ENCODE assay signal across 14 cellular contexts in genomic region chr2:84833481-84834150, GRCh38. TPM values are rescaled to one million over a fixed set of nuclear protein-coding genes. Genes with fewer than 3 reads are reported as not detected.
DNase-seq lines count a peak whose midpoint lies in the region; ATAC-seq and TF ChIP-seq lines count a peak whose summit lies in the region.
"Had no signal": no experiment of that assay in that cellular context is flagged by ENCODE, and none has a peak within 500 bp of the region (broad histone marks: within the 10 kb centered on the region; RNA-seq: fewer than 3 reads in every experiment).

No MANE protein-coding gene starts in this region.

- WGBS in thymus, result 88% methylated on average over 12 of the region's 12 CpGs

- no peaks in the 10 kb centered on the region for H3K27me3 ChIP-seq in layer of hippocampus (ENCODE audit: control insufficient read depth, insufficient read depth, low read length)
- no peaks in the 10 kb centered on the region for H3K27me3 ChIP-seq in thymus (ENCODE audit: control insufficient read depth, insufficient read depth)
- H3K27me3 ChIP-seq in MM.1S (replicated peaks; ENCODE audit: insufficient read depth, low read length), result no peaks in the 10 kb centered on the region
- H3K27me3 ChIP-seq: gastrocnemius medialis, uterus had no signal

- no peak for TF ChIP-seq CTCF in MM.1S (IDR thresholded peaks at IDR 0.05; ENCODE audit: low read length)

- no peak overlapping the region for H3K9ac ChIP-seq in MM.1S (ENCODE audit: low read length)
- H3K9ac ChIP-seq: KMS-11 had no signal

- POLR2A ChIA-PET in activated CD4-positive, alpha-beta memory T cell treated with anti-CD3 and anti-CD28 coated beads for 36 hours (lab: Charles Lee), result no interaction called here

- H3K27ac ChIP-seq in layer of hippocampus (ENCODE audit: low read depth, low read length) (peak overlapping the region; percentile 4), thymus (ENCODE audit: low read depth) (peak overlapping the region; percentile 76), MM.1S (ENCODE audit: low read length) (no peak overlapping the region)
- H3K27ac ChIP-seq: gastrocnemius medialis, KMS-11, uterus had no signal

- peak overlapping the region; percentile 87 for H3K27ac Mint-ChIP-seq in activated naive CD4-positive, alpha-beta T cell treated with anti-CD3 and anti-CD28 coated beads for 36 hours
- peak overlapping the region; percentile 79 for H3K27ac Mint-ChIP-seq in activated CD4-positive, alpha-beta memory T cell treated with anti-CD3 and anti-CD28 coated beads for 36 hours

- ATAC-seq in HG02973 (IDR thresholded peaks at IDR 0.05; ENCODE audit: unreplicated experiment), result no peak
- ATAC-seq: gastrocnemius medialis had no signal

- H3K4me1 Mint-ChIP-seq in activated naive CD4-positive, alpha-beta T cell treated with anti-CD3 and anti-CD28 coated beads for 36 hours (ENCODE audit: low read depth), result peaks cover 38% of the 10 kb centered on the region
- H3K4me1 Mint-ChIP-seq in activated CD4-positive, alpha-beta memory T cell treated with anti-CD3 and anti-CD28 coated beads for 36 hours (ENCODE audit: low read depth), result peaks cover 50% of the 10 kb centered on the region

- H3K9me2 ChIP-seq in MM.1S (replicated peaks; ENCODE audit: insufficient read depth, low read length), result no peaks in the 10 kb centered on the region

- peaks cover 39% of the 10 kb centered on the region for H3K36me3 Mint-ChIP-seq in activated naive CD4-positive, alpha-beta T cell treated with anti-CD3 and anti-CD28 coated beads for 36 hours (ENCODE audit: low read depth)
- peaks cover 34% of the 10 kb centered on the region for H3K36me3 Mint-ChIP-seq in activated CD4-positive, alpha-beta memory T cell treated with anti-CD3 and anti-CD28 coated beads for 36 hours

- H4K20me1 ChIP-seq in MM.1S (ENCODE audit: insufficient read depth, low read length), result no peaks in the 10 kb centered on the region

- intact Hi-C loops in activated naive CD4-positive, alpha-beta T cell treated with anti-CD3 and anti-CD28 coated beads for 36 hours (cut with micrococcal nuclease), result loop anchor here (1.0 to 2.0 kb wide), 7 partner anchors 13 to 93 kb away; partner anchors contain the start of gene TRABD2A
- intact Hi-C loops in activated CD4-positive, alpha-beta memory T cell treated with anti-CD3 and anti-CD28 coated beads for 36 hours (cut with micrococcal nuclease), result loop anchor here (1.0 kb wide), 4 partner anchors 13 to 92 kb away; no protein-coding TSS in a partner anchor

- CTCF ChIA-PET in activated naive CD4-positive, alpha-beta T cell treated with anti-CD3 and anti-CD28 coated beads for 36 hours (lab: Charles Lee), result interaction anchor here (0.7 to 2.8 kb wide), 12 partner anchors 7 to 92 kb away, joined by 3 to 9 read pairs (median 4); partner anchors contain the start of gene TRABD2A
- CTCF ChIA-PET in activated CD4-positive, alpha-beta memory T cell treated with anti-CD3 and anti-CD28 coated beads for 36 hours (lab: Charles Lee), result interaction anchor here (0.9 to 1.7 kb wide), 3 partner anchors 17 to 92 kb away, joined by 3 to 10 read pairs (median 3); no protein-coding TSS in a partner anchor

- no peak overlapping the region for H2AFZ ChIP-seq in MM.1S (ENCODE audit: low read length)

- H3K4me1 ChIP-seq in thymus (ENCODE audit: control insufficient read depth, insufficient read depth, low read length) (peaks cover 2% of the 10 kb centered on the region), MM.1S (ENCODE audit: low read length) (peaks cover 2% of the 10 kb centered on the region; the same call in 1 of the 2 replicates)
- H3K4me1 ChIP-seq: gastrocnemius medialis, uterus had no signal

- no peaks in the 10 kb centered on the region for H3K79me2 ChIP-seq in MM.1S (ENCODE audit: low read length)

- no peak overlapping the region for H3K4me2 ChIP-seq in MM.1S (ENCODE audit: low read depth, low read length)
- H3K4me2 ChIP-seq: KMS-11 had no signal

- no peak for DNase-seq in activated naive CD4-positive, alpha-beta T cell treated with anti-CD3 and anti-CD28 coated beads for 36 hours
- no peak for DNase-seq in activated naive CD4-positive, alpha-beta T cell treated with anti-CD3 and anti-CD28 coated beads, Interleukin-2, amount 50 U/mL, for 16 hours
- DNase-seq in activated CD4-positive, alpha-beta memory T cell treated with anti-CD3 and anti-CD28 coated beads for 36 hours, result no peak
- DNase-seq in MM.1S, result no peak
- no peak for DNase-seq in NCI-H526 treated with DMSO at 0.1 percent for 48 hours (lab: John Stamatoyannopoulos, UW)
- DNase-seq: NCI-H1417, SW 1271, uterus had no signal

- H3K27me3 Mint-ChIP-seq in activated naive CD4-positive, alpha-beta T cell treated with anti-CD3 and anti-CD28 coated beads for 36 hours (ENCODE audit: low read depth), result no peaks in the 10 kb centered on the region
- no peaks in the 10 kb centered on the region for H3K27me3 Mint-ChIP-seq in activated CD4-positive, alpha-beta memory T cell treated with anti-CD3 and anti-CD28 coated beads for 36 hours
- H3K27me3 Mint-ChIP-seq: natural killer cell treated with Interleukin-12 subunit alpha and Interleukin-12 subunit beta and Interleukin-15 and Interleukin-18, amount 100 ng/mL, for 72 hours had no signal

- H3K36me3 ChIP-seq in thymus (ENCODE audit: control insufficient read depth, insufficient read depth), result no peaks in the 10 kb centered on the region
- no peaks in the 10 kb centered on the region for H3K36me3 ChIP-seq in MM.1S (replicated peaks; ENCODE audit: insufficient read depth, low read length)
- H3K36me3 ChIP-seq: gastrocnemius medialis, uterus had no signal

- peaks cover 13% of the 10 kb centered on the region for H3K9me3 Mint-ChIP-seq in activated naive CD4-positive, alpha-beta T cell treated with anti-CD3 and anti-CD28 coated beads for 36 hours
- peaks cover 13% of the 10 kb centered on the region for H3K9me3 Mint-ChIP-seq in activated CD4-positive, alpha-beta memory T cell treated with anti-CD3 and anti-CD28 coated beads for 36 hours

- H3K4me3 ChIP-seq in thymus (ENCODE audit: low read length) (no peak overlapping the region), MM.1S (ENCODE audit: low read length) (no peak overlapping the region)
- H3K4me3 ChIP-seq: gastrocnemius medialis, uterus had no signal

- peak overlapping the region; percentile 43 for H3K4me3 Mint-ChIP-seq in activated naive CD4-positive, alpha-beta T cell treated with anti-CD3 and anti-CD28 coated beads for 36 hours
- H3K4me3 Mint-ChIP-seq in activated CD4-positive, alpha-beta memory T cell treated with anti-CD3 and anti-CD28 coated beads for 36 hours, result peak overlapping the region; percentile 63
- H3K4me3 Mint-ChIP-seq: natural killer cell treated with Interleukin-12 subunit alpha and Interleukin-12 subunit beta and Interleukin-15 and Interleukin-18, amount 100 ng/mL, for 72 hours had no signal

- H3K9me3 ChIP-seq in thymus (ENCODE audit: control insufficient read depth) (no peaks in the 10 kb centered on the region), MM.1S (replicated peaks; ENCODE audit: insufficient read depth, low read length) (no peaks in the 10 kb centered on the region)

- no peaks in the 10 kb centered on the region for H3F3A ChIP-seq in MM.1S (ENCODE audit: insufficient read depth, low read length)

RNA-seq across cellular contexts. Expression of gene TRABD2A, which starts 47.3 kb away (rescaled TPM):
- total RNA-seq in activated naive CD4-positive, alpha-beta T cell treated with anti-CD3 and anti-CD28 coated beads for 36 hours, result 10 to 100 TPM; 40.4 to 41.7 TPM
- total RNA-seq in activated CD4-positive, alpha-beta memory T cell treated with anti-CD3 and anti-CD28 coated beads for 36 hours, result 10 to 100 TPM; 29.6 to 30.1 TPM
- polyA plus RNA-seq in thymus, result 13.8 TPM
